Comparison of ENCODE assay signal across 8 cellular contexts in the genomic region with DNA sequence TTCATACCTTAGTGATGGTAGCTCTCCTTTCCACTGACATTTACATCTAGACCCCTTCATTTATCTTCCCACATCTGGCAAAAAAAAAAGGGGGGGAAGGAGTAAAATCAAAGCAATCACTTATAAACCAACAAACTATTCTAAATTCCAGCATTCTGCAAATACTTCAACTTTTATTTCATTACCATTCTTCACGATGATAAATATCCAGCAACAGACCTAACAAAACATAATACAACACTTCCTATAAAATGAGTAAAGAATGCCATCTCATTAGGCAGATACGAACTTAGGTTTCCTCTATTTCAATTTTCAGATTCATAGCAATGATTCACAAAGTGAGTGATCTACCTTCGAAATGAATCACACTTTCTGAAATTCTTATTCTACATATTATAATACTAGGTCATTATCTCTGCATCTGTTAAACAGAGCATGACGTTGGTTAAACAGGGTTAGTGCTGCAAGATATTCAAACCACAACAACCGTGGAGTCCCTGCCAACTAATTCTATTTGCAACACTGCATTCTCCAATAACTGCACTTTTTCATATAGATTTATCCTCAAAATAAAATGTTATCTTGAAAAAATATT. TPM values are rescaled to one million over a fixed set of nuclear protein-coding genes. Genes with fewer than 3 reads are reported as not detected.
DNase-seq lines count a peak whose midpoint lies in the region; ATAC-seq, FAIRE-seq and TF ChIP-seq lines count a peak whose summit lies in the region.

A gene with protein sequence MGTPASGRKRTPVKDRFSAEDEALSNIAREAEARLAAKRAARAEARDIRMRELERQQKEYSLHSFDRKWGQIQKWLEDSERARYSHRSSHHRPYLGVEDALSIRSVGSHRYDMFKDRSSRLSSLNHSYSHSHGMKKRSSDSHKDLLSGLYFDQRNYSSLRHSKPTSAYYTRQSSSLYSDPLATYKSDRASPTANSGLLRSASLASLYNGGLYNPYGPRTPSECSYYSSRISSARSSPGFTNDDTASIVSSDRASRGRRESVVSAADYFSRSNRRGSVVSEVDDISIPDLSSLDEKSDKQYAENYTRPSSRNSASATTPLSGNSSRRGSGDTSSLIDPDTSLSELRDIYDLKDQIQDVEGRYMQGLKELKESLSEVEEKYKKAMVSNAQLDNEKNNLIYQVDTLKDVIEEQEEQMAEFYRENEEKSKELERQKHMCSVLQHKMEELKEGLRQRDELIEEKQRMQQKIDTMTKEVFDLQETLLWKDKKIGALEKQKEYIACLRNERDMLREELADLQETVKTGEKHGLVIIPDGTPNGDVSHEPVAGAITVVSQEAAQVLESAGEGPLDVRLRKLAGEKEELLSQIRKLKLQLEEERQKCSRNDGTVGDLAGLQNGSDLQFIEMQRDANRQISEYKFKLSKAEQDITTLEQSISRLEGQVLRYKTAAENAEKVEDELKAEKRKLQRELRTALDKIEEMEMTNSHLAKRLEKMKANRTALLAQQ (minus strand): TSS at position 51 of the 595 bp plus-strand sequence. CDS start 25,599 bp downstream, outside the sequence.

- no peaks in the 10 kb centered on the region for H3K36me3 ChIP-seq in CD8-positive, alpha-beta memory T cell (ENCODE audit: insufficient read depth, low read length)
- H3K36me3 ChIP-seq in lower lobe of right lung (peaks cover 20% of the 10 kb centered on the region), thyroid gland (no peaks in the 10 kb centered on the region)

- FAIRE-seq in H54 (lab: Jason Lieb, UNC), result peak; percentile 92

- peak in 1 of 5 donors; percentile 16 for DNase-seq in CD8-positive, alpha-beta memory T cell
- DNase-seq in H54 (ENCODE audit: insufficient read length, low spot score) (no peak), OCI-M1 (lab: John Stamatoyannopoulos, UW) (peak; percentile 73), dedifferentiated amniotic fluid mesenchymal stem cell (ENCODE audit: extremely low spot score) (peak; percentile 51), lower lobe of right lung (no peak), thyroid gland (no peak), NCI-H1436 (lab: John Stamatoyannopoulos, UW) (no peak), HEK293T (ENCODE audit: extremely low spot score) (no peak)

- WGBS in thyroid gland, 2 donors, result 15 to 16% methylated on average over 5 of the region's 5 CpGs

- peaks cover 0 to 30% (median 8%) of the 10 kb centered on the region in 3 donors for H3K36me3 Mint-ChIP-seq in CD8-positive, alpha-beta memory T cell

- no peaks in the 10 kb centered on the region for H3K9me3 Mint-ChIP-seq in CD8-positive, alpha-beta memory T cell

- H3K27ac Mint-ChIP-seq in CD8-positive, alpha-beta memory T cell, result peak within 1 kb of the TSS; percentile 36 to 92 (median 81)

- H3K4me1 ChIP-seq in CD8-positive, alpha-beta memory T cell (ENCODE audit: insufficient read depth, low read length), result peaks cover 26% of the 10 kb centered on the region
- peaks cover 61% of the 10 kb centered on the region for H3K4me1 ChIP-seq in lower lobe of right lung
- peaks cover 16 to 32% of the 10 kb centered on the region in 2 donors for H3K4me1 ChIP-seq in thyroid gland

- H3K9me3 ChIP-seq in CD8-positive, alpha-beta memory T cell (ENCODE audit: low read length), result no peaks in the 10 kb centered on the region
- H3K9me3 ChIP-seq in lower lobe of right lung (no peaks in the 10 kb centered on the region), thyroid gland (no peaks in the 10 kb centered on the region)

- peak within 1 kb of the TSS; percentile 82 for H3K4me3 ChIP-seq in CD8-positive, alpha-beta memory T cell (ENCODE audit: low read length)
- H3K4me3 ChIP-seq in lower lobe of right lung (peak within 1 kb of the TSS; percentile 92), thyroid gland (replicated peaks in 1 of 3) (peak within 1 kb of the TSS; percentile 88 to 94 (median 94))

- POLR2A ChIA-PET in CD8-positive, alpha-beta memory T cell (lab: Charles Lee), result no interaction called here
- POLR2A ChIA-PET in HEK293T (lab: Yijun Ruan, JAX), result no interaction called here

- H3K27ac ChIP-seq in CD8-positive, alpha-beta memory T cell (ENCODE audit: low read depth, low read length), result peak within 1 kb of the TSS; percentile 80
- H3K27ac ChIP-seq in lower lobe of right lung, result peak within 1 kb of the TSS; percentile 98
- peak within 1 kb of the TSS; percentile 87 to 97 (median 91) for H3K27ac ChIP-seq in thyroid gland

- H3K4me3 Mint-ChIP-seq in CD8-positive, alpha-beta memory T cell, result peak within 1 kb of the TSS; percentile 88 to 94 (median 91)

- no peaks in the 10 kb centered on the region for H3K27me3 Mint-ChIP-seq in CD8-positive, alpha-beta memory T cell

- H3K27me3 ChIP-seq in CD8-positive, alpha-beta memory T cell (ENCODE audit: insufficient read depth, low read length, poor library complexity, severe bottlenecking), result no peaks in the 10 kb centered on the region
- H3K27me3 ChIP-seq in lower lobe of right lung (ENCODE audit: low read depth) (no peaks in the 10 kb centered on the region), thyroid gland (no peaks in the 10 kb centered on the region)

- no peak for ATAC-seq in lower lobe of right lung

- intact Hi-C loops in lower lobe of right lung (cut with DNase I), result no loop called here
- intact Hi-C loops in thyroid gland (cut with DNase I), result no loop called here

- no peak for TF ChIP-seq CTCF in lower lobe of right lung (IDR thresholded peaks at IDR 0.05)
- no peak for TF ChIP-seq CTCF in thyroid gland (IDR thresholded peaks at IDR 0.05)

- H3K4me1 Mint-ChIP-seq in CD8-positive, alpha-beta memory T cell, result peaks cover 40 to 70% (median 68%) of the 10 kb centered on the region in 3 donors

- TF ChIP-seq POLR2A in H54 (IDR thresholded peaks at IDR 0.05; ENCODE audit: low read depth, low read length), result no peak
- no peak for TF ChIP-seq POLR2A in thyroid gland (IDR thresholded peaks at IDR 0.05)

- CTCF ChIA-PET in CD8-positive, alpha-beta memory T cell (lab: Charles Lee), result no interaction called here
- CTCF ChIA-PET in HEK293T (lab: Yijun Ruan, JAX), result interaction anchor here (0.6 kb wide), 1 partner anchor 1786 kb away, joined by 3 read pairs; no protein-coding TSS in a partner anchor

TF ChIP-seq in HEK293T, 16 proteins besides CTCF, POLR2A, EP300 and RAD21:
- TF ChIP-seq FOXK2 (IDR thresholded peaks at IDR 0.05) (no peak), L3MBTL2 (conservative IDR thresholded peaks at IDR 0.05) (no peak), CTBP1 (IDR thresholded peaks at IDR 0.05; ENCODE audit: borderline replicate concordance) (no peak), TARDBP (IDR thresholded peaks at IDR 0.05) (no peak), FOXM1 (IDR thresholded peaks at IDR 0.05; ENCODE audit: borderline replicate concordance) (no peak), ZNF384 (IDR thresholded peaks at IDR 0.05) (no peak), HDGF (IDR thresholded peaks at IDR 0.05; ENCODE audit: borderline replicate concordance) (no peak), NFRKB (IDR thresholded peaks at IDR 0.05) (no peak), LEF1 (IDR thresholded peaks at IDR 0.05; ENCODE audit: borderline replicate concordance) (no peak), FOXA1 (IDR thresholded peaks at IDR 0.05) (no peak), SUZ12 (IDR thresholded peaks at IDR 0.05) (no peak), SP1 (IDR thresholded peaks at IDR 0.05) (no peak), ELF4 (IDR thresholded peaks at IDR 0.05) (no peak), ARNT (IDR thresholded peaks at IDR 0.05) (no peak), BHLHE40 (IDR thresholded peaks at IDR 0.05; ENCODE audit: borderline replicate concordance) (no peak)
- TF ChIP-seq, protein P1, sequence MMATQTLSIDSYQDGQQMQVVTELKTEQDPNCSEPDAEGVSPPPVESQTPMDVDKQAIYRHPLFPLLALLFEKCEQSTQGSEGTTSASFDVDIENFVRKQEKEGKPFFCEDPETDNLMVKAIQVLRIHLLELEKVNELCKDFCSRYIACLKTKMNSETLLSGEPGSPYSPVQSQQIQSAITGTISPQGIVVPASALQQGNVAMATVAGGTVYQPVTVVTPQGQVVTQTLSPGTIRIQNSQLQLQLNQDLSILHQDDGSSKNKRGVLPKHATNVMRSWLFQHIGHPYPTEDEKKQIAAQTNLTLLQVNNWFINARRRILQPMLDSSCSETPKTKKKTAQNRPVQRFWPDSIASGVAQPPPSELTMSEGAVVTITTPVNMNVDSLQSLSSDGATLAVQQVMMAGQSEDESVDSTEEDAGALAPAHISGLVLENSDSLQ (IDR thresholded peaks at IDR 0.05), result no peak
TF ChIP-seq in HEK293T: peak in this region for 0.

RNA-seq across cellular contexts. Expression of the gene that starts here (rescaled TPM):
- 10 to 100 TPM; 34.1 to 34.3 TPM for total RNA-seq in CD8-positive, alpha-beta memory T cell
- polyA plus RNA-seq in CD8-positive, alpha-beta memory T cell, result 21.9 TPM
- 44.4 TPM for total RNA-seq in lower lobe of right lung
- total RNA-seq in thyroid gland, result 100 to 1,000 TPM in 1 of 4 donors, 10 to 100 TPM in 3; 86.4 to 147 (median 93.8) TPM

Comparison
In these comparisons a context has a peak if more than half of its experiments do, and no peak if none do; other contexts are left out.
1. DNase-seq: peak in OCI-M1 (single experiment) and dedifferentiated amniotic fluid mesenchymal stem cell (single experiment); none in H54 (single experiment), lower lobe of right lung (single experiment), thyroid gland (0 of 2), NCI-H1436 (single experiment) and HEK293T (single experiment).
2. Peak in every context shown above with its lines, with median percentiles within 50 percentile points of each other: H3K27ac ChIP-seq and H3K4me3 ChIP-seq.